Comparison of ENCODE assay signal across 1 cellular context in genomic region chr17:42798383-42799380, GRCh38.
TF ChIP-seq lines count a peak whose summit lies in the region.

Gene CNTD1, plus strand, starts transcription at chr17:42798861. Its CDS starts 207 bp downstream, at chr17:42799068.
Gene COA3, minus strand, starts transcription at chr17:42798704. Its CDS starts 23 bp downstream, at chr17:42798681.

TF ChIP-seq in HepG2, 621 proteins besides CTCF, POLR2A, EP300 and RAD21 (continued from another document and continues in another):
- TF ChIP-seq TIGD3 (CRISPR knock-in tag; IDR thresholded peaks at IDR 0.05; ENCODE audit: borderline replicate concordance): peak; percentile 84
- TF ChIP-seq TERF1 (CRISPR knock-in tag; IDR thresholded peaks at IDR 0.05): no peak
- peak; percentile 90 for TF ChIP-seq TAF15 (IDR thresholded peaks at IDR 0.05; ENCODE audit: low read depth, low read length, poor library complexity, severe bottlenecking)
- TF ChIP-seq KDM6A (CRISPR knock-in tag; IDR thresholded peaks at IDR 0.05; ENCODE audit: low read depth): peak; percentile 22; the same call in 1 of the 2 replicates
- peak; percentile 92; the same call in 1 of the 2 replicates for TF ChIP-seq ZNF598 (CRISPR knock-in tag; IDR thresholded peaks at IDR 0.05; ENCODE audit: borderline replicate concordance)
- no peak; the same call in none of the 2 replicates for TF ChIP-seq TFE3 (CRISPR knock-in tag; IDR thresholded peaks at IDR 0.05)
- TF ChIP-seq GRHL1 (CRISPR knock-in tag; conservative IDR thresholded peaks at IDR 0.05): no peak
- peak; percentile 74 for TF ChIP-seq NCOA2 (CRISPR knock-in tag; IDR thresholded peaks at IDR 0.05)
- TF ChIP-seq SP1 (IDR thresholded peaks at IDR 0.05): no peak
- TF ChIP-seq SP1 (CRISPR knock-in tag; IDR thresholded peaks at IDR 0.05): peak; percentile 45; the same call in 1 of the 2 replicates
- TF ChIP-seq KLF9 (CRISPR knock-in tag; IDR thresholded peaks at IDR 0.05; ENCODE audit: low read depth): peak; percentile 89; the same call in 1 of the 2 replicates
- TF ChIP-seq SMAD9 (CRISPR knock-in tag; IDR thresholded peaks at IDR 0.05): peak; percentile 75; the same call in 1 of the 2 replicates
- TF ChIP-seq ZNF841 (CRISPR knock-in tag; IDR thresholded peaks at IDR 0.05; ENCODE audit: borderline replicate concordance): 0 out of 2 replicates have a peak, but pooled peaks have one; percentile 55
- TF ChIP-seq ZNF646 (CRISPR knock-in tag; IDR thresholded peaks at IDR 0.05): no peak
- no peak for TF ChIP-seq ZNF33A (CRISPR knock-in tag; IDR thresholded peaks at IDR 0.05; ENCODE audit: borderline replicate concordance)
- peak; percentile 97 for TF ChIP-seq KDM2A (CRISPR knock-in tag; IDR thresholded peaks at IDR 0.05; ENCODE audit: borderline replicate concordance, low read depth)
- TF ChIP-seq KLF13 (CRISPR knock-in tag; IDR thresholded peaks at IDR 0.05): peak; percentile 74; the same call in 1 of the 2 replicates
- peak; percentile 92 for TF ChIP-seq HINFP (CRISPR knock-in tag; IDR thresholded peaks at IDR 0.05; ENCODE audit: low read depth)
- TF ChIP-seq ZNF619 (CRISPR knock-in tag; IDR thresholded peaks at IDR 0.05): peak; percentile 92
- 0 out of 2 replicates have a peak, but pooled peaks have one; percentile 52 for TF ChIP-seq ZBTB34 (CRISPR knock-in tag; IDR thresholded peaks at IDR 0.05)
- TF ChIP-seq ZKSCAN5 (CRISPR knock-in tag; IDR thresholded peaks at IDR 0.05): peak; percentile 80
- TF ChIP-seq MLLT10 (CRISPR knock-in tag; IDR thresholded peaks at IDR 0.05): no peak
- TF ChIP-seq FOXK2 (IDR thresholded peaks at IDR 0.05): peak; percentile 90
- peak; percentile 64; the same call in 1 of the 2 replicates for TF ChIP-seq PAX8 (CRISPR knock-in tag; IDR thresholded peaks at IDR 0.05; ENCODE audit: borderline replicate concordance)
- TF ChIP-seq CC2D1A (CRISPR knock-in tag; IDR thresholded peaks at IDR 0.05): peak; percentile 94
- peak; percentile 85 for TF ChIP-seq HBP1 (CRISPR knock-in tag; IDR thresholded peaks at IDR 0.05; ENCODE audit: low read depth)
- TF ChIP-seq ZNF446 (CRISPR knock-in tag; IDR thresholded peaks at IDR 0.05): peak; percentile 94
- no peak for TF ChIP-seq DNMT1 (CRISPR knock-in tag; IDR thresholded peaks at IDR 0.05)
- TF ChIP-seq SIN3B (IDR thresholded peaks at IDR 0.05; ENCODE audit: low read length): peak; percentile 75
- 0 out of 2 replicates have a peak, but pooled peaks have one; percentile 32 for TF ChIP-seq NCOR1 (IDR thresholded peaks at IDR 0.05; ENCODE audit: borderline replicate concordance, low read length)
- no peak for TF ChIP-seq NR2F1 (CRISPR knock-in tag; IDR thresholded peaks at IDR 0.05)
- TF ChIP-seq ZNF644 (CRISPR knock-in tag; IDR thresholded peaks at IDR 0.05; ENCODE audit: low read depth): no peak
- peak; percentile 80; the same call in 1 of the 2 replicates for TF ChIP-seq ZNF580 (CRISPR knock-in tag; IDR thresholded peaks at IDR 0.05; ENCODE audit: borderline replicate concordance, low read depth)
- TF ChIP-seq GZF1 (CRISPR knock-in tag; IDR thresholded peaks at IDR 0.05): no peak
- TF ChIP-seq TOPORS (CRISPR knock-in tag; IDR thresholded peaks at IDR 0.05): peak; percentile 91; the same call in 1 of the 2 replicates
- TF ChIP-seq FOXA3 (CRISPR knock-in tag; IDR thresholded peaks at IDR 0.05): peak; percentile 65; the same call in 1 of the 2 replicates
- TF ChIP-seq REXO4 (CRISPR knock-in tag; IDR thresholded peaks at IDR 0.05; ENCODE audit: borderline replicate concordance): 0 out of 2 replicates have a peak, but pooled peaks have one; percentile 69
- TF ChIP-seq IRF1 (CRISPR knock-in tag; IDR thresholded peaks at IDR 0.05; ENCODE audit: low read depth): no peak
- TF ChIP-seq ZNF878 (CRISPR knock-in tag; IDR thresholded peaks at IDR 0.05): peak; percentile 89; the same call in 1 of the 2 replicates
- no peak for TF ChIP-seq ATF1 (CRISPR knock-in tag; IDR thresholded peaks at IDR 0.05)
- TF ChIP-seq ZNF816 (CRISPR knock-in tag; IDR thresholded peaks at IDR 0.05; ENCODE audit: borderline replicate concordance): 0 out of 2 replicates have a peak, but pooled peaks have one; percentile 77
- TF ChIP-seq ATF7 (IDR thresholded peaks at IDR 0.05): no peak
- peak; percentile 41; the same call in 1 of the 2 replicates for TF ChIP-seq ATF7 (CRISPR knock-in tag; IDR thresholded peaks at IDR 0.05)
